In genomic region chr6:26156850-26157149, GRCh38 we compare ENCODE assay signal across 8 cellular contexts.
DNase-seq lines count a peak whose midpoint lies in the region; ATAC-seq and TF ChIP-seq lines count a peak whose summit lies in the region.

No MANE protein-coding gene starts in this region.

- H3K27ac ChIP-seq in brain microvascular endothelial cell (peak overlapping the region; percentile 78), upper lobe of right lung (peak overlapping the region; percentile 98)

- no peak for TF ChIP-seq POLR2A in lower leg skin (IDR thresholded peaks at IDR 0.05)

- H3K4me3 ChIP-seq in BE2C (ENCODE audit: low read depth, low read length) (peak overlapping the region; percentile 99), brain microvascular endothelial cell (ENCODE audit: low read depth, low read length) (peak overlapping the region; percentile 86), lower leg skin (ENCODE audit: low read depth, poor library complexity, severe bottlenecking) (peak overlapping the region; percentile 95), upper lobe of right lung (peak overlapping the region; percentile 79)

- H3K27me3 ChIP-seq in BE2C = no peaks in the 10 kb centered on the region
- no peaks in the 10 kb centered on the region for H3K27me3 ChIP-seq in brain microvascular endothelial cell (replicated peaks)
- H3K27me3 ChIP-seq in upper lobe of right lung = no peaks in the 10 kb centered on the region

- TF ChIP-seq CTCF in BE2C (IDR thresholded peaks at IDR 0.05; ENCODE audit: low read depth, low read length) = no peak
- no peak for TF ChIP-seq CTCF in brain microvascular endothelial cell (IDR thresholded peaks at IDR 0.05; ENCODE audit: low read depth, low read length, missing control alignments)
- no peak for TF ChIP-seq CTCF in lower leg skin (IDR thresholded peaks at IDR 0.05)
- TF ChIP-seq CTCF in upper lobe of right lung (IDR thresholded peaks at IDR 0.05) = no peak

- intact Hi-C loops in lower leg skin (cut with DNase I; ENCODE audit: low total_unique reads) = no loop called here
- intact Hi-C loops in upper lobe of right lung (cut with DNase I) = loop anchor here (2.0 kb wide), 1 partner anchor 32 kb away; a partner anchor contains a TSS

- ATAC-seq in HG03521 (IDR thresholded peaks at IDR 0.05; ENCODE audit: unreplicated experiment) (peak; percentile 2), upper lobe of right lung (no peak)

- H3K36me3 ChIP-seq in BE2C (0 out of 2 replicates have a peak, but pooled peaks cover 2% of the 10 kb centered on the region), brain microvascular endothelial cell (replicated peaks) (no peaks in the 10 kb centered on the region), upper lobe of right lung (no peaks in the 10 kb centered on the region)

- DNase-seq in BE2C = no peak
- no peak for DNase-seq in brain microvascular endothelial cell
- DNase-seq in lower leg skin (ENCODE audit: low spot score in 2 of 2) = no peak
- DNase-seq in upper lobe of right lung = no peak
- no peak for DNase-seq in mucosa of gallbladder (ENCODE audit: low spot score)
- no peak for DNase-seq in activated CD4-positive, CD25-positive, alpha-beta regulatory T cell treated with anti-CD3 and anti-CD28 coated beads, Interleukin-2, amount 50 U/mL, for 72 hours
- DNase-seq in middle frontal gyrus (ENCODE audit: extremely low spot score, low spot score) = no peak

- H3K4me1 ChIP-seq in BE2C = peaks cover 3% of the 10 kb centered on the region; the same call in 1 of the 2 replicates
- peaks cover 9% of the 10 kb centered on the region for H3K4me1 ChIP-seq in upper lobe of right lung

- H3K9me3 ChIP-seq in BE2C (no peaks in the 10 kb centered on the region), upper lobe of right lung (no peaks in the 10 kb centered on the region)

- in situ Hi-C loops in brain microvascular endothelial cell (cut with HindIII; ENCODE audit: low pct_ligation_motif_present, low sequenced_read_pairs) = no loop called here

- 0% methylated on average over 11 of the region's 11 CpGs for WGBS in lower leg skin, 2 donors
